ENCODE assay signal across 1 cellular context in genomic region chr14:88562831-88563686, GRCh38.
TF ChIP-seq lines count a peak whose summit lies in the region.

Gene ZC3H14 (plus strand): TSS chr14:88563037. CDS start chr14:88563134, 97 bp downstream.

TF ChIP-seq in HepG2, 621 proteins besides CTCF, POLR2A, EP300 and RAD21 (continued from another document and continues in another):
- TF ChIP-seq ATF2 (CRISPR knock-in tag; IDR thresholded peaks at IDR 0.05) = peak; percentile 64; the same call in 1 of the 2 replicates
- no peak for TF ChIP-seq EZH2 (conservative IDR thresholded peaks at IDR 0.05; ENCODE audit: low read depth, low read length)
- peak; percentile 87 for TF ChIP-seq ZNF710 (CRISPR knock-in tag; IDR thresholded peaks at IDR 0.05; ENCODE audit: borderline replicate concordance)
- TF ChIP-seq PHB2 (IDR thresholded peaks at IDR 0.05; ENCODE audit: partially characterized antibody) = no peak
- TF ChIP-seq ZBTB33 (CRISPR knock-in tag; IDR thresholded peaks at IDR 0.05) = no peak
- peak in 1 of 2 experiments; percentile 95 for TF ChIP-seq HMGXB4 (CRISPR knock-in tag; IDR thresholded peaks at IDR 0.05; ENCODE audit: borderline replicate concordance in 1 of 2, low read depth in 1 of 2)
- TF ChIP-seq MBD4 (IDR thresholded peaks at IDR 0.05; ENCODE audit: borderline replicate concordance, low read length) = no peak
- TF ChIP-seq PRDM15 (CRISPR knock-in tag; IDR thresholded peaks at IDR 0.05) = 0 out of 2 replicates have a peak, but pooled peaks have one; percentile 18
- no peak for TF ChIP-seq NBN (conservative IDR thresholded peaks at IDR 0.05)
- TF ChIP-seq TFDP2 (CRISPR knock-in tag; IDR thresholded peaks at IDR 0.05) = peak; percentile 93
- TF ChIP-seq IKZF4 (CRISPR knock-in tag; IDR thresholded peaks at IDR 0.05; ENCODE audit: borderline replicate concordance, low read depth, not compliant biosample characterization) = peak; percentile 26
- TF ChIP-seq ZNF580 (CRISPR knock-in tag; IDR thresholded peaks at IDR 0.05; ENCODE audit: borderline replicate concordance, low read depth) = no peak
- peak; percentile 39; the same call in 1 of the 2 replicates for TF ChIP-seq ETV5 (CRISPR knock-in tag; IDR thresholded peaks at IDR 0.05; ENCODE audit: borderline replicate concordance)
- TF ChIP-seq ZNF576 (CRISPR knock-in tag; IDR thresholded peaks at IDR 0.05) = 0 out of 2 replicates have a peak, but pooled peaks have one; percentile 41
- no peak for TF ChIP-seq PRPF4 (IDR thresholded peaks at IDR 0.05; ENCODE audit: low read depth, low read length, poor library complexity, severe bottlenecking)
- no peak for TF ChIP-seq KLF9 (CRISPR knock-in tag; IDR thresholded peaks at IDR 0.05; ENCODE audit: low read depth)
- peak; percentile 35; the same call in 1 of the 2 replicates for TF ChIP-seq ZBTB44 (CRISPR knock-in tag; IDR thresholded peaks at IDR 0.05)
- TF ChIP-seq TOPORS (CRISPR knock-in tag; IDR thresholded peaks at IDR 0.05) = peak; percentile 94
- TF ChIP-seq MEIS1 (CRISPR knock-in tag; IDR thresholded peaks at IDR 0.05; ENCODE audit: borderline replicate concordance) = peak; percentile 92
- TF ChIP-seq ZSCAN5A (CRISPR knock-in tag; IDR thresholded peaks at IDR 0.05; ENCODE audit: borderline replicate concordance) = no peak; the same call in 1 of the 2 replicates
- no peak; the same call in none of the 2 replicates for TF ChIP-seq NKX3-1 (CRISPR knock-in tag; IDR thresholded peaks at IDR 0.05)
- no peak; the same call in 1 of the 2 replicates for TF ChIP-seq ZNF737 (CRISPR knock-in tag; IDR thresholded peaks at IDR 0.05; ENCODE audit: borderline replicate concordance)
- no peak for TF ChIP-seq HIC2 (CRISPR knock-in tag; IDR thresholded peaks at IDR 0.05; ENCODE audit: low read depth)
- no peak for TF ChIP-seq TRAFD1 (CRISPR knock-in tag; IDR thresholded peaks at IDR 0.05; ENCODE audit: borderline replicate concordance)
- no peak; the same call in 1 of the 2 replicates for TF ChIP-seq FOXC1 (CRISPR knock-in tag; IDR thresholded peaks at IDR 0.05; ENCODE audit: borderline replicate concordance)
- peak; percentile 88 for TF ChIP-seq ZNF564 (CRISPR knock-in tag; IDR thresholded peaks at IDR 0.05)
- no peak for TF ChIP-seq NR2F6 (IDR thresholded peaks at IDR 0.05)
- peak; percentile 7; the same call in 1 of the 2 replicates for TF ChIP-seq NR2F6 (CRISPR knock-in tag; IDR thresholded peaks at IDR 0.05)
- peak; percentile 72; the same call in 1 of the 2 replicates for TF ChIP-seq KDM5A (IDR thresholded peaks at IDR 0.05; ENCODE audit: borderline replicate concordance, low read length)
- no peak for TF ChIP-seq ZNF251 (CRISPR knock-in tag; IDR thresholded peaks at IDR 0.05)
- peak; percentile 99 for TF ChIP-seq ZNF225 (CRISPR knock-in tag; IDR thresholded peaks at IDR 0.05)
